In the genomic region with DNA sequence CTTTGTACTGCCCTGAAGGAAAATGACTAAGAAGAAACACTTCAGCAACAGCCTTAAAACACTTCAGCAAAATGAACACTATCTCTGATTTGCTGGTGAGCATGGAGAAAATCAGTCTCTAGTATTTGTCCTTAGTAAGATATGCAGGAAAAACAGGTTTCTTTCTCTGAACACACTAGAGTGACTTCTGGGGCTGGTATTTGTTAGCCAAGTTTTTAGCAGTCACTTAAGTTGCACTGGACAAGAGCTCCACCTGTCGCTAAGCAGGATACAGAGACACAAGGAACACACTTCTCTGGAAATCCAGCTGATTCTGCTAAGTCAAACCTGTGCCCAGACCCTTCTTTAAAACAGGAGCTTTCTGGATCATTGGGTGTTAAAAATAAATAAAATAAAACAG, we compare ENCODE assay signal across 9 cellular contexts.
DNase-seq lines count a peak whose midpoint lies in the region; ATAC-seq and TF ChIP-seq lines count a peak whose summit lies in the region.
"Had no signal": no experiment of that assay in that cellular context is flagged by ENCODE, and none has a peak within 500 bp of the region (broad histone marks: within the 10 kb centered on the region; RNA-seq: fewer than 3 reads in every experiment).

No MANE protein-coding gene starts in this region.

- H3K4me3 ChIP-seq in AG04450 (ENCODE audit: low read depth, low read length): no peak overlapping the region
- no peak overlapping the region for H3K4me3 ChIP-seq in dorsolateral prefrontal cortex

- H3K27me3 ChIP-seq in AG04450 (ENCODE audit: control insufficient read depth, insufficient read depth, low read length) (no peaks in the 10 kb centered on the region), dorsolateral prefrontal cortex (no peaks in the 10 kb centered on the region)

- H3K4me1 Mint-ChIP-seq in memory B cell (peaks cover 17% of the 10 kb centered on the region), CD14-positive monocyte (peaks cover 43% of the 10 kb centered on the region)

- no peak for ATAC-seq in memory B cell (ENCODE audit: low read depth)
- ATAC-seq in HG03097 (IDR thresholded peaks at IDR 0.05; ENCODE audit: low FRiP score, unreplicated experiment): no peak
- ATAC-seq: CD8-positive, alpha-beta T cell had no signal

- H3K27me3 Mint-ChIP-seq in memory B cell (no peaks in the 10 kb centered on the region), CD14-positive monocyte (ENCODE audit: low read depth in 3 of 3) (no peaks in the 10 kb centered on the region)

- H3K27ac ChIP-seq in AG04450 (ENCODE audit: low read depth, low read length): no peak overlapping the region
- H3K27ac ChIP-seq in dorsolateral prefrontal cortex: peak overlapping the region in 33 of 59 donors; percentile 0 to 78 (median 49)

- peaks cover 21% of the 10 kb centered on the region for H3K36me3 Mint-ChIP-seq in memory B cell
- H3K36me3 Mint-ChIP-seq in CD14-positive monocyte: peaks cover 45 to 58% of the 10 kb centered on the region in 2 donors

- peak; percentile 40 for TF ChIP-seq RAD21 in Ishikawa (IDR thresholded peaks at IDR 0.05; ENCODE audit: low read depth)

- intact Hi-C loops in dorsolateral prefrontal cortex (cut with DNase I): no loop called here
- intact Hi-C loops in CD14-positive monocyte (cut with micrococcal nuclease): no loop called here

- TF ChIP-seq CTCF in AG04450 (IDR thresholded peaks at IDR 0.05; ENCODE audit: low read depth, low read length) (peak; percentile 31; the same call in 1 of the 2 replicates), dorsolateral prefrontal cortex (IDR thresholded peaks at IDR 0.05 in 54 of 56, conservative IDR thresholded peaks at IDR 0.05 in 2 of 56; ENCODE audit: low read depth in 1 of 56, partially characterized antibody in 56 of 56) (peak in 45 of 56 donors; percentile 20 to 61 (median 38)), CD14-positive monocyte (IDR thresholded peaks at IDR 0.05) (no peak)

- POLR2A ChIA-PET in AG04450 (lab: Yijun Ruan, JAX): interaction anchor here (0.5 to 1.5 kb wide), 5 partner anchors 26 to 88 kb away, joined by 3 to 5 read pairs (median 4); a partner anchor contains a TSS

- H3K9me3 ChIP-seq in AG04450 (ENCODE audit: control insufficient read depth, insufficient read depth, low read length): no peaks in the 10 kb centered on the region

- CTCF ChIA-PET in AG04450 (lab: Charles Lee): interaction anchor here (0.6 to 9.6 kb wide), 7 partner anchors 43 to 161 kb away, joined by 3 to 202 read pairs (median 5); no protein-coding TSS in a partner anchor

- H3K27ac Mint-ChIP-seq in memory B cell: peak overlapping the region; percentile 76
- no peak overlapping the region for H3K27ac Mint-ChIP-seq in CD14-positive monocyte
- H3K27ac Mint-ChIP-seq: CD8-positive, alpha-beta T cell had no signal

- H3K4me3 Mint-ChIP-seq in memory B cell: no peak overlapping the region
- no peak overlapping the region for H3K4me3 Mint-ChIP-seq in CD14-positive monocyte
- H3K4me3 Mint-ChIP-seq: CD8-positive, alpha-beta T cell had no signal

- no peak for DNase-seq in AG04450 (ENCODE audit: low read depth, low spot score)
- DNase-seq in dorsolateral prefrontal cortex: no peak
- no peak for DNase-seq in memory B cell (ENCODE audit: low spot score in 2 of 2)
- no peak for DNase-seq in NOMO-1 treated with DMSO at 0.1 percent for 48 hours (lab: John Stamatoyannopoulos, UW; ENCODE audit: unreplicated experiment)
- no peak for DNase-seq in activated effector memory CD4-positive, alpha-beta T cell treated with anti-CD3 and anti-CD28 coated beads, Interleukin-2, amount 50 U/mL, for 16 hours
- no peak for DNase-seq in CD14-positive monocyte (ENCODE audit: low spot score)
- DNase-seq: CD8-positive, alpha-beta T cell had no signal

- TF ChIP-seq EP300 in Ishikawa (IDR thresholded peaks at IDR 0.05; ENCODE audit: borderline replicate concordance): no peak

- no peaks in the 10 kb centered on the region for H3K9me3 Mint-ChIP-seq in memory B cell
- no peaks in the 10 kb centered on the region for H3K9me3 Mint-ChIP-seq in CD14-positive monocyte
- H3K9me3 Mint-ChIP-seq: CD8-positive, alpha-beta T cell had no signal

TF ChIP-seq in Ishikawa, 13 proteins besides CTCF, POLR2A, EP300 and RAD21:
- TF ChIP-seq NFIC (IDR thresholded peaks at IDR 0.05): no peak
- TF ChIP-seq CEBPB (IDR thresholded peaks at IDR 0.05): no peak
- TF ChIP-seq, protein P1, sequence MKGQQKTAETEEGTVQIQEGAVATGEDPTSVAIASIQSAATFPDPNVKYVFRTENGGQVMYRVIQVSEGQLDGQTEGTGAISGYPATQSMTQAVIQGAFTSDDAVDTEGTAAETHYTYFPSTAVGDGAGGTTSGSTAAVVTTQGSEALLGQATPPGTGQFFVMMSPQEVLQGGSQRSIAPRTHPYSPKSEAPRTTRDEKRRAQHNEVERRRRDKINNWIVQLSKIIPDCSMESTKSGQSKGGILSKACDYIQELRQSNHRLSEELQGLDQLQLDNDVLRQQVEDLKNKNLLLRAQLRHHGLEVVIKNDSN (IDR thresholded peaks at IDR 0.05): no peak
- TF ChIP-seq TEAD4 (IDR thresholded peaks at IDR 0.05): no peak
- TF ChIP-seq TAF1 (IDR thresholded peaks at IDR 0.05; ENCODE audit: low read depth): no peak
- TF ChIP-seq, protein P2, sequence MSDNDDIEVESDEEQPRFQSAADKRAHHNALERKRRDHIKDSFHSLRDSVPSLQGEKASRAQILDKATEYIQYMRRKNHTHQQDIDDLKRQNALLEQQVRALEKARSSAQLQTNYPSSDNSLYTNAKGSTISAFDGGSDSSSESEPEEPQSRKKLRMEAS (IDR thresholded peaks at IDR 0.05): no peak
